In the genomic region with DNA sequence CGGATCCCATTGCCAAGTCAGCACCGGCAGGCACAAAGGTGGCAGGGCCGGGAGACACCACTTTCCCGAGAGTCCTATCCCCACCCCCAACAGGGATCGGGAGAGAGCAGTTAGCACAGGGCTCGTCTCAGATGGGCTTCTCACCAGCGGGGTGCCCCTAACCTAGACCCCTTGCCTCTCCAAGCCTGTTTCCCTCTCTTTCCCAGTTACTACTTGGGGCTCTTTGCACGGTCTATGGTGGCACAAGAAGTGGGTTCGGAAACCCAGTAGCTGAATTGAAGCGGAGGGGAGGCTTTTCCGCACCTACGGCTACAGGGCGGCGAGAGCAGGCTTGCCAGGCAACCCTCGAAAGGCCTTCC, we compare ENCODE assay signal across 9 cellular contexts.
A peak's percentile ranks its signal among the peaks of the same experiment; 100 is the strongest.
DNase-seq lines count a peak whose midpoint lies in the region; ATAC-seq and TF ChIP-seq lines count a peak whose summit lies in the region.
"Had no signal": no experiment of that assay in that cellular context is flagged by ENCODE, and none has a peak within 500 bp of the region (broad histone marks: within the 10 kb centered on the region; RNA-seq: fewer than 3 reads in every experiment).

No MANE protein-coding gene starts in this region.

- ATAC-seq in HG02588 (IDR thresholded peaks at IDR 0.05; ENCODE audit: unreplicated experiment) (no peak), HG03280 (IDR thresholded peaks at IDR 0.05; ENCODE audit: unreplicated experiment) (no peak)

- H3K9me3 ChIP-seq in adipocyte (ENCODE audit: control insufficient read depth, low read length) (no peaks in the 10 kb centered on the region), iPS-18c (ENCODE audit: control insufficient read depth, insufficient read depth, low read length) (peaks cover 5% of the 10 kb centered on the region)

- no peak for TF ChIP-seq CTCF in GM20000 (IDR thresholded peaks at IDR 0.05; ENCODE audit: extremely low read depth, missing control alignments)

- DNase-seq in GM20000 (ENCODE audit: low spot score) (peak; percentile 35), adipocyte (ENCODE audit: low read depth) (no peak), retina (peak; percentile 39), EL (no peak), NOMO-1 treated with DMSO at 0.1 percent for 48 hours (lab: John Stamatoyannopoulos, UW; ENCODE audit: unreplicated experiment) (no peak)
- DNase-seq: DMS79 had no signal

- H3K27me3 ChIP-seq in adipocyte (replicated peaks; ENCODE audit: control insufficient read depth, insufficient read depth, low read length) = peaks cover 83% of the 10 kb centered on the region

- H3K9ac ChIP-seq in adipocyte (ENCODE audit: low read length) = no peak overlapping the region

- peaks cover 5% of the 10 kb centered on the region for H3K4me1 ChIP-seq in adipocyte (ENCODE audit: control insufficient read depth, insufficient read depth, low read length)

- H3K4me3 ChIP-seq in adipocyte (ENCODE audit: low read length) (peak overlapping the region; percentile 57), iPS-18c (ENCODE audit: insufficient read depth, low read depth, low read length) (peak overlapping the region; percentile 73)

- H3K36me3 ChIP-seq in adipocyte (ENCODE audit: control insufficient read depth, insufficient read depth, low read length, severe bottlenecking) = no peaks in the 10 kb centered on the region

Comparison
In these comparisons a context has a peak if more than half of its experiments do, and no peak if none do; other contexts are left out.
1. DNase-seq: peak in GM20000 (single experiment) and retina (single experiment); none in adipocyte (single experiment), EL (single experiment) and NOMO-1 treated with DMSO at 0.1 percent for 48 hours (single experiment).